1 cellular context compared by ENCODE assay signal in genomic region chr16:67943619-67944503, GRCh38.
A peak's percentile ranks its signal among the peaks of the same experiment; 100 is the strongest.
TF ChIP-seq lines count a peak whose summit lies in the region.

Gene LCAT (minus strand): TSS chr16:67944120. CDS start chr16:67944101, 19 bp downstream.

TF ChIP-seq in HepG2, 621 proteins besides CTCF, POLR2A, EP300 and RAD21 (continued from another document and continues in another):
- TF ChIP-seq U2AF2 (IDR thresholded peaks at IDR 0.05; ENCODE audit: low read depth, low read length): 0 out of 2 replicates have a peak, but pooled peaks have one; percentile 23
- no peak; the same call in 1 of the 2 replicates for TF ChIP-seq ARHGAP35 (CRISPR knock-in tag; IDR thresholded peaks at IDR 0.05; ENCODE audit: borderline replicate concordance)
- peak; percentile 82; the same call in 1 of the 2 replicates for TF ChIP-seq SMYD3 (CRISPR knock-in tag; IDR thresholded peaks at IDR 0.05)
- no peak for TF ChIP-seq CEBPB (IDR thresholded peaks at IDR 0.05; ENCODE audit: borderline replicate concordance, low read depth, low read length)
- no peak for TF ChIP-seq RFX5 (IDR thresholded peaks at IDR 0.05; ENCODE audit: low read depth, low read length)
- 0 out of 2 replicates have a peak, but pooled peaks have one; percentile 44 for TF ChIP-seq E2F1 (CRISPR knock-in tag; IDR thresholded peaks at IDR 0.05)
- no peak; the same call in none of the 2 replicates for TF ChIP-seq ZMYM4 (CRISPR knock-in tag; IDR thresholded peaks at IDR 0.05)
- no peak for TF ChIP-seq PREB (CRISPR knock-in tag; IDR thresholded peaks at IDR 0.05)
- TF ChIP-seq ZNF121 (CRISPR knock-in tag; IDR thresholded peaks at IDR 0.05): peak; percentile 98
- peak; percentile 66 for TF ChIP-seq ELF3 (CRISPR knock-in tag; IDR thresholded peaks at IDR 0.05)
- peak; percentile 52; the same call in 1 of the 2 replicates for TF ChIP-seq KMT2B (CRISPR knock-in tag; IDR thresholded peaks at IDR 0.05)
- TF ChIP-seq REST (IDR thresholded peaks at IDR 0.05; ENCODE audit: borderline replicate concordance in 1 of 2, low read depth in 1 of 2, low read length in 2 of 2): no peak
- no peak for TF ChIP-seq ZNF512B (CRISPR knock-in tag; IDR thresholded peaks at IDR 0.05; ENCODE audit: borderline replicate concordance)
- TF ChIP-seq HOXA9 (CRISPR knock-in tag; IDR thresholded peaks at IDR 0.05; ENCODE audit: borderline replicate concordance): no peak
- TF ChIP-seq ATRX (CRISPR knock-in tag; IDR thresholded peaks at IDR 0.05; ENCODE audit: borderline replicate concordance): no peak
- no peak; the same call in 1 of the 2 replicates for TF ChIP-seq FOXK1 (CRISPR knock-in tag; IDR thresholded peaks at IDR 0.05; ENCODE audit: borderline replicate concordance, low read depth)
- TF ChIP-seq ZNF143 (CRISPR knock-in tag; IDR thresholded peaks at IDR 0.05): no peak
- TF ChIP-seq ZNF678 (CRISPR knock-in tag; IDR thresholded peaks at IDR 0.05): no peak
- TF ChIP-seq ZNF652 (CRISPR knock-in tag; IDR thresholded peaks at IDR 0.05; ENCODE audit: borderline replicate concordance, low read depth): no peak
- TF ChIP-seq KLF13 (CRISPR knock-in tag; IDR thresholded peaks at IDR 0.05): no peak
- no peak; the same call in 1 of the 2 replicates for TF ChIP-seq MEF2D (CRISPR knock-in tag; IDR thresholded peaks at IDR 0.05)
- no peak for TF ChIP-seq TAF15 (IDR thresholded peaks at IDR 0.05; ENCODE audit: low read depth, low read length, poor library complexity, severe bottlenecking)
- peak; percentile 79; the same call in 1 of the 2 replicates for TF ChIP-seq ZNF331 (CRISPR knock-in tag; IDR thresholded peaks at IDR 0.05)
- TF ChIP-seq LBX2 (CRISPR knock-in tag; IDR thresholded peaks at IDR 0.05; ENCODE audit: borderline replicate concordance): 0 out of 2 replicates have a peak, but pooled peaks have one; percentile 62
- peak; percentile 48; the same call in 1 of the 2 replicates for TF ChIP-seq KAT7 (CRISPR knock-in tag; IDR thresholded peaks at IDR 0.05; ENCODE audit: borderline replicate concordance)
- peak; percentile 54 for TF ChIP-seq ETV5 (CRISPR knock-in tag; IDR thresholded peaks at IDR 0.05; ENCODE audit: borderline replicate concordance)
- TF ChIP-seq FOXM1 (CRISPR knock-in tag; IDR thresholded peaks at IDR 0.05): no peak
- TF ChIP-seq ZNF879 (CRISPR knock-in tag; IDR thresholded peaks at IDR 0.05): 0 out of 2 replicates have a peak, but pooled peaks have one; percentile 71
- TF ChIP-seq NCOR1 (IDR thresholded peaks at IDR 0.05; ENCODE audit: borderline replicate concordance, low read length): no peak
- TF ChIP-seq ZC3H4 (CRISPR knock-in tag; IDR thresholded peaks at IDR 0.05; ENCODE audit: borderline replicate concordance): no peak
- TF ChIP-seq POLR2G (IDR thresholded peaks at IDR 0.05; ENCODE audit: low read depth, low read length): peak; percentile 94
- TF ChIP-seq CBX5 (CRISPR knock-in tag; IDR thresholded peaks at IDR 0.05; ENCODE audit: borderline replicate concordance): no peak; the same call in 1 of the 2 replicates
- peak; percentile 19; the same call in 1 of the 2 replicates for TF ChIP-seq ZNF589 (CRISPR knock-in tag; conservative IDR thresholded peaks at IDR 0.05)
- TF ChIP-seq ZNF891 (CRISPR knock-in tag; IDR thresholded peaks at IDR 0.05): no peak; the same call in 1 of the 2 replicates
- TF ChIP-seq ZNF354B (CRISPR knock-in tag; IDR thresholded peaks at IDR 0.05): 0 out of 2 replicates have a peak, but pooled peaks have one; percentile 60
- peak; percentile 58; the same call in 1 of the 2 replicates for TF ChIP-seq E2F5 (CRISPR knock-in tag; conservative IDR thresholded peaks at IDR 0.05)
- 0 out of 2 replicates have a peak, but pooled peaks have one; percentile 21 for TF ChIP-seq ZNF674 (CRISPR knock-in tag; IDR thresholded peaks at IDR 0.05; ENCODE audit: low read depth)
- no peak for TF ChIP-seq KLF12 (CRISPR knock-in tag; IDR thresholded peaks at IDR 0.05; ENCODE audit: borderline replicate concordance)
- no peak for TF ChIP-seq ZNF484 (CRISPR knock-in tag; IDR thresholded peaks at IDR 0.05; ENCODE audit: borderline replicate concordance, low read depth)
- TF ChIP-seq KDM5A (IDR thresholded peaks at IDR 0.05; ENCODE audit: borderline replicate concordance, low read length): peak; percentile 56; the same call in 1 of the 2 replicates
- no peak for TF ChIP-seq ZUFSP (CRISPR knock-in tag; IDR thresholded peaks at IDR 0.05; ENCODE audit: borderline replicate concordance)
- peak; percentile 53; the same call in 1 of the 2 replicates for TF ChIP-seq THAP11 (CRISPR knock-in tag; IDR thresholded peaks at IDR 0.05)
- TF ChIP-seq MYC (CRISPR knock-in tag; IDR thresholded peaks at IDR 0.05; ENCODE audit: borderline replicate concordance): peak; percentile 45; the same call in 1 of the 2 replicates
- no peak for TF ChIP-seq ELK4 (CRISPR knock-in tag; IDR thresholded peaks at IDR 0.05; ENCODE audit: borderline replicate concordance)
- TF ChIP-seq ZMAT3 (CRISPR knock-in tag; conservative IDR thresholded peaks at IDR 0.05): no peak; the same call in 1 of the 2 replicates
- TF ChIP-seq SOX5 (CRISPR knock-in tag; IDR thresholded peaks at IDR 0.05; ENCODE audit: borderline replicate concordance): peak; percentile 42; the same call in 1 of the 2 replicates
- TF ChIP-seq LRRFIP1 (CRISPR knock-in tag; conservative IDR thresholded peaks at IDR 0.05): no peak
- peak; percentile 67; the same call in 1 of the 2 replicates for TF ChIP-seq TOPORS (CRISPR knock-in tag; IDR thresholded peaks at IDR 0.05)
- no peak; the same call in 1 of the 2 replicates for TF ChIP-seq ZNF124 (CRISPR knock-in tag; IDR thresholded peaks at IDR 0.05)
- TF ChIP-seq ZSCAN20 (CRISPR knock-in tag; IDR thresholded peaks at IDR 0.05; ENCODE audit: borderline replicate concordance): no peak
